16 cellular contexts compared by ENCODE assay signal in genomic region chr16:53067675-53068074, GRCh38.
"Had no signal": no experiment of that assay in that cellular context is flagged by ENCODE, and none has a peak within 500 bp of the region (broad histone marks: within the 10 kb centered on the region; RNA-seq: fewer than 3 reads in every experiment).

No MANE protein-coding gene starts in this region.

- H3K27me3 ChIP-seq: esophagus muscularis mucosa, neural progenitor cell, ovary, tibial artery, uterus had no signal

- DNase-seq: activated CD4-positive, alpha-beta T cell treated with anti-CD3 and anti-CD28 coated beads for 48 hours; activated CD8-positive, alpha-beta memory T cell treated with anti-CD3 and anti-CD28 coated beads for 24 hours; anterior cingulate cortex; glutamatergic neuron; mesenchymal stem cell; ovary; stimulated activated CD4-positive, alpha-beta T cell treated with anti-CD3 and anti-CD28 coated beads, Interleukin-4, amount 100 ng/mL, for 24 hours; tibial artery; uterus had no signal

- H3K27ac ChIP-seq: esophagus muscularis mucosa, neural progenitor cell, ovary, tibial artery, uterus, VCaP had no signal

- H2AFZ ChIP-seq: neural progenitor cell had no signal

- ATAC-seq: activated naive CD4-positive, alpha-beta T cell treated with anti-CD3 and anti-CD28 coated beads, Interleukin-2, amount 50 U/mL, for 72 hours; left lobe of liver had no signal

- FAIRE-seq: bronchial epithelial cell, islet of Langerhans had no signal

- H3K9me3 ChIP-seq: esophagus muscularis mucosa, ovary, tibial artery, uterus had no signal

- H3K4me2 ChIP-seq: neural progenitor cell had no signal

- H3K4me3 ChIP-seq: esophagus muscularis mucosa, neural progenitor cell, ovary, tibial artery, uterus had no signal

- H3K36me3 ChIP-seq: neural progenitor cell, ovary, tibial artery, uterus had no signal

- H3K9ac ChIP-seq: neural progenitor cell had no signal
